2 cellular contexts compared by ENCODE assay signal in genomic region chr1:92524944-92525590, GRCh38. TPM values are rescaled to one million over a fixed set of nuclear protein-coding genes. Genes with fewer than 3 reads are reported as not detected.
"Had no signal": no experiment of that assay in that cellular context is flagged by ENCODE, and none has a peak within 500 bp of the region (broad histone marks: within the 10 kb centered on the region; RNA-seq: fewer than 3 reads in every experiment).

No MANE protein-coding gene starts in this region.

RNA-seq across cellular contexts. Expression of gene GFI1, which starts 38.3 kb away (rescaled TPM):
- total RNA-seq: ascending aorta, cerebellum had no signal
